In the genomic region with DNA sequence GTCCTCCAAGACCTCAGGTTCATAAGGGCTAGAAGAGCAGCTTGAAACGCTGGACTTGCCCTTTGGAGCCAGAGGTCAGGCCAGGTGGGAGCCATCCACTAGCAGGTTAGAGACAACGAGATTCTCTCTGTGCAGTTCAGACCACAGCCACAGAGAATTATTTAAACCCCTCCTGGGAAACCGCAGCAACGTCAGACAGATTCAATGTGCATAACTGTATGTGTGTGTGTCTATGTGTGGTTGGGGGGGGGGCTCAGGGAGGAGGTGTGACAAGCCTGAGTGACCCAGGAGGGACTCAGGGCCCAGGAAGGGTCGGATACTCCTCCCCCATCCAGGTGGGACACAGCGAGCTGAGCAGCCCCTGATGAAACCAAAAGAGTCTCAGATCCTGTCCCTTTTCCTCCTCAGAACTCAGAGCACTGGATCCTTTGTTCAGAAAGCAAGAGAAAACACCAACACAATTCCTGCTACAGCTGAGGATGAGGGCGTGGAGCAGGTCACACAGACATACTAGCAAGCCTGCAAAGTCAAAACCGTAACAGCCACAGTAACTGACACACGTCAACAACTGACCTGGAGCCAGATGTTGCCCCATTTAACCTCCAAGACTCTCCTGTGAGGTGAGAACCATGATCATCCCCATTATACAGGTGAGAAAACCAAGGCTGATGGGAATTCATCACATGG, we compare ENCODE assay signal across 16 cellular contexts.
DNase-seq lines count a peak whose midpoint lies in the region; ATAC-seq and TF ChIP-seq lines count a peak whose summit lies in the region.
"Had no signal": no experiment of that assay in that cellular context is flagged by ENCODE, and none has a peak within 500 bp of the region (broad histone marks: within the 10 kb centered on the region; RNA-seq: fewer than 3 reads in every experiment).

No MANE protein-coding gene starts in this region.

- H3K9me3 Mint-ChIP-seq in effector memory CD8-positive, alpha-beta T cell = no peaks in the 10 kb centered on the region
- H3K9me3 Mint-ChIP-seq in type B pancreatic cell = no peaks in the 10 kb centered on the region
- H3K9me3 Mint-ChIP-seq: stimulated activated memory B cell treated with anti-CD40 and anti-IgM and Interleukin-4, amounts not matched to agents 10 μg/mL and 1 μg/mL and 100 μg/mL, for 72 hours had no signal

- H3K4me1 Mint-ChIP-seq in effector memory CD8-positive, alpha-beta T cell (ENCODE audit: low read depth in 2 of 2) = peaks cover 18 to 31% of the 10 kb centered on the region in 2 donors
- peaks cover 16% of the 10 kb centered on the region for H3K4me1 Mint-ChIP-seq in type B pancreatic cell (ENCODE audit: unreplicated experiment)

- intact Hi-C loops in sigmoid colon (cut with DNase I) (loop anchor here (2.0 kb wide), 1 partner anchor 91 kb away; no protein-coding TSS in a partner anchor), gastrocnemius medialis (cut with DNase I; ENCODE audit: low total_unique reads) (loop anchor here (2.0 kb wide), 1 partner anchor 179 kb away; no protein-coding TSS in a partner anchor)

- H3K36me3 Mint-ChIP-seq in effector memory CD8-positive, alpha-beta T cell (ENCODE audit: insufficient read depth) = no peaks in the 10 kb centered on the region
- no peaks in the 10 kb centered on the region for H3K36me3 Mint-ChIP-seq in type B pancreatic cell

- TF ChIP-seq CTCF in GM12864 (IDR thresholded peaks at IDR 0.05; ENCODE audit: low read depth, low read length, missing control alignments) (no peak), sigmoid colon (IDR thresholded peaks at IDR 0.05) (no peak), gastrocnemius medialis (IDR thresholded peaks at IDR 0.05 in 4 of 5, conservative IDR thresholded peaks at IDR 0.05 in 1 of 5) (no peak), type B pancreatic cell (conservative IDR thresholded peaks at IDR 0.05) (no peak)

- TF ChIP-seq EP300 in sigmoid colon (IDR thresholded peaks at IDR 0.05) = no peak

- peak; percentile 77 for ATAC-seq in effector memory CD8-positive, alpha-beta T cell (replicated peaks)
- no peak for ATAC-seq in GM18909 (IDR thresholded peaks at IDR 0.05; ENCODE audit: poor library complexity, unreplicated experiment)
- no peak for ATAC-seq in gastrocnemius medialis
- ATAC-seq: stimulated activated memory B cell treated with anti-CD40 and anti-IgM and Interleukin-4, amounts not matched to agents 10 μg/mL and 1 μg/mL and 100 μg/mL, for 72 hours had no signal

- peak overlapping the region; percentile 71 to 79 for H3K27ac Mint-ChIP-seq in effector memory CD8-positive, alpha-beta T cell
- no peak overlapping the region for H3K27ac Mint-ChIP-seq in type B pancreatic cell
- H3K27ac Mint-ChIP-seq: stimulated activated memory B cell treated with anti-CD40 and anti-IgM and Interleukin-4, amounts not matched to agents 10 μg/mL and 1 μg/mL and 100 μg/mL, for 72 hours had no signal

- H3K4me1 ChIP-seq in sigmoid colon (peaks cover 0 to 64% (median 52%) of the 10 kb centered on the region in 4 donors), gastrocnemius medialis (peaks cover 7 to 13% of the 10 kb centered on the region in 2 donors)

- H3K4me3 ChIP-seq in GM12864 (ENCODE audit: low read depth, low read length) = no peak overlapping the region
- no peak overlapping the region for H3K4me3 ChIP-seq in sigmoid colon
- H3K4me3 ChIP-seq in gastrocnemius medialis = no peak overlapping the region
- H3K4me3 ChIP-seq: body of pancreas, SK-N-MC had no signal

- in situ Hi-C loops in gastrocnemius medialis (cut with MboI; ENCODE audit: low sequenced_read_pairs in 4 of 4) = no loop called here

- H3K36me3 ChIP-seq in sigmoid colon = no peaks in the 10 kb centered on the region
- no peaks in the 10 kb centered on the region for H3K36me3 ChIP-seq in gastrocnemius medialis
- H3K36me3 ChIP-seq: neutrophil had no signal

- DNase-seq in GM12864 (ENCODE audit: low read depth) = peak; percentile 53
- DNase-seq in M059J (ENCODE audit: low read depth) = peak; percentile 54
- no peak for DNase-seq in effector memory CD8-positive, alpha-beta T cell
- DNase-seq in sigmoid colon = no peak
- DNase-seq in gastrocnemius medialis = no peak
- DNase-seq in type B pancreatic cell (ENCODE audit: extremely low spot score, unreplicated experiment) = no peak
- no peak for DNase-seq in NCI-H1694 (lab: John Stamatoyannopoulos, UW)
- DNase-seq: activated effector memory CD4-positive, alpha-beta T cell treated with anti-CD3 and anti-CD28 coated beads, Interleukin-2, amount 50 U/mL, for 16 hours; body of pancreas; DMS79 treated with DMSO at 0.1 percent for 48 hours; NCI-H345 had no signal

- no peak for TF ChIP-seq POLR2A in sigmoid colon (IDR thresholded peaks at IDR 0.05)
- TF ChIP-seq POLR2A in gastrocnemius medialis (IDR thresholded peaks at IDR 0.05) = no peak

- 88 to 91% methylated on average over 9 of the region's 9 CpGs for WGBS in sigmoid colon, 2 donors

- H3K27ac ChIP-seq in sigmoid colon = peak overlapping the region; percentile 85 to 97 (median 92)
- no peak overlapping the region for H3K27ac ChIP-seq in gastrocnemius medialis
- H3K27ac ChIP-seq: neutrophil had no signal

- H3K9me3 ChIP-seq in sigmoid colon = no peaks in the 10 kb centered on the region
- H3K9me3 ChIP-seq in gastrocnemius medialis = no peaks in the 10 kb centered on the region
- H3K9me3 ChIP-seq: body of pancreas, neutrophil had no signal

- no peaks in the 10 kb centered on the region for H3K27me3 Mint-ChIP-seq in effector memory CD8-positive, alpha-beta T cell
- no peaks in the 10 kb centered on the region for H3K27me3 Mint-ChIP-seq in type B pancreatic cell
- H3K27me3 Mint-ChIP-seq: stimulated activated memory B cell treated with anti-CD40 and anti-IgM and Interleukin-4, amounts not matched to agents 10 μg/mL and 1 μg/mL and 100 μg/mL, for 72 hours had no signal

- H3K4me3 Mint-ChIP-seq in effector memory CD8-positive, alpha-beta T cell = no peak overlapping the region
- H3K4me3 Mint-ChIP-seq in type B pancreatic cell = no peak overlapping the region
- H3K4me3 Mint-ChIP-seq: CD14-positive monocyte; stimulated activated memory B cell treated with anti-CD40 and anti-IgM and Interleukin-4, amounts not matched to agents 10 μg/mL and 1 μg/mL and 100 μg/mL, for 72 hours had no signal

- H3K27me3 ChIP-seq in sigmoid colon = no peaks in the 10 kb centered on the region
- no peaks in the 10 kb centered on the region for H3K27me3 ChIP-seq in gastrocnemius medialis
- H3K27me3 ChIP-seq: body of pancreas, neutrophil had no signal

Comparison
In these comparisons a context has a peak if more than half of its experiments do, and no peak if none do; other contexts are left out.
1. DNase-seq: peak in GM12864 (single experiment) and M059J (single experiment); none in effector memory CD8-positive, alpha-beta T cell (0 of 3), sigmoid colon (single experiment), gastrocnemius medialis (0 of 2), type B pancreatic cell (single experiment) and NCI-H1694 (single experiment).
2. H3K27ac ChIP-seq: peak in sigmoid colon (4 of 4); none in gastrocnemius medialis (0 of 4).